ENCODE assay signal across 11 cellular contexts in the genomic region with DNA sequence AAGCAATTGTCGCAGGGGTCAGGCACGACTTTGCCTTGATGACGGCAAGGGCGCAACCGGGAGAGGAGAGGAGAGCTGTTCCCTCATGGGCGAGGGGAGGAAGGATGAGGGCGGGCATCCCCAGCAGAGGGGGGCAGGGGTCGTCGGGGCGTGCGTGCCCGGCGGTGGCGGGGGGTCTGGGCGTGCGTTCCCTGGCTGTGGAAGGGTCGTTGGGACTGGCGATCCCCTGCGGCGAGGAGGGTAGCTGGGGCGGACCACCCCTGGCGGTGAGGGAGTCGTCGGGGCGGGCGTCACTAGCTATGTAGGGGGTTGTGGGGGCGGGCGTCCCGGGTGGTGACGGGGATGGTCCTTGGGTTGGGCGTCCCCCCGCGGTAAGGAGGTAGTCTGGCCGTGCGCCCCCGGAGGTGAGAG. TPM values are rescaled to one million over a fixed set of nuclear protein-coding genes. Genes with fewer than 3 reads are reported as not detected.
A peak's percentile ranks its signal among the peaks of the same experiment; 100 is the strongest.
DNase-seq lines count a peak whose midpoint lies in the region; ATAC-seq and TF ChIP-seq lines count a peak whose summit lies in the region.
"Had no signal": no experiment of that assay in that cellular context is flagged by ENCODE, and none has a peak within 500 bp of the region (broad histone marks: within the 10 kb centered on the region; RNA-seq: fewer than 3 reads in every experiment).

No MANE protein-coding gene starts in this region.

- H3K27me3 Mint-ChIP-seq in CD8-positive, alpha-beta memory T cell: peaks cover 56 to 77% of the 10 kb centered on the region in 2 donors
- peaks cover 69% of the 10 kb centered on the region for H3K27me3 Mint-ChIP-seq in osteocyte (ENCODE audit: unreplicated experiment)

- no TSS peak for BruUV-seq in IMR-90 (replicated peaks; lab: Mats Ljungman, UMichigan)

- peaks cover 2% of the 10 kb centered on the region; the same call in 1 of the 2 replicates for H3K9me1 ChIP-seq in IMR-90 (ENCODE audit: insufficient read depth, low read length)

- H4K5ac ChIP-seq in IMR-90 (ENCODE audit: low read depth, low read length): no peak overlapping the region

- ATAC-seq in IMR-90 (ENCODE audit: low read depth): no peak
- ATAC-seq: HCT116 had no signal

- H3K4ac ChIP-seq in IMR-90 (ENCODE audit: low read depth, low read length): no peak overlapping the region

- H2BK5ac ChIP-seq in IMR-90 (ENCODE audit: low read depth, low read length, poor library complexity, severe bottlenecking): no peak overlapping the region

- CTCF ChIA-PET in CD8-positive, alpha-beta memory T cell (lab: Charles Lee): no interaction called here
- CTCF ChIA-PET in IMR-90 (lab: Yijun Ruan, JAX): no interaction called here

- dilution Hi-C loops in IMR-90 (cut with HindIII; ENCODE audit: low sequenced_read_pairs, unreplicated experiment): no loop called here

- H3K36me3 Mint-ChIP-seq in CD8-positive, alpha-beta memory T cell: peaks cover 0 to 1% (median 0%) of the 10 kb centered on the region in 3 donors
- no peaks in the 10 kb centered on the region for H3K36me3 Mint-ChIP-seq in osteocyte (ENCODE audit: unreplicated experiment)

- H3K9me3 ChIP-seq in CD8-positive, alpha-beta memory T cell (ENCODE audit: low read length): no peaks in the 10 kb centered on the region
- peaks cover 4% of the 10 kb centered on the region for H3K9me3 ChIP-seq in IMR-90 (ENCODE audit: control insufficient read depth, insufficient read depth, low read length)

- H3K27ac ChIP-seq in CD8-positive, alpha-beta memory T cell (ENCODE audit: low read depth, low read length): no peak overlapping the region
- H3K27ac ChIP-seq in IMR-90 (ENCODE audit: insufficient read depth, low read length): no peak overlapping the region
- H3K27ac ChIP-seq in coronary artery: peak overlapping the region in 1 of 2 donors; percentile 28

- peak overlapping the region in 1 of 8 donors; percentile 64 for H3K27ac Mint-ChIP-seq in CD8-positive, alpha-beta memory T cell
- no peak overlapping the region for H3K27ac Mint-ChIP-seq in osteocyte (ENCODE audit: unreplicated experiment)

- peaks cover 11% of the 10 kb centered on the region; the same call in 1 of the 2 replicates for H4K20me1 ChIP-seq in IMR-90 (ENCODE audit: insufficient read depth, low read length)

- no peak for TF ChIP-seq RAD21 in IMR-90 (IDR thresholded peaks at IDR 0.05; ENCODE audit: low read length)

- H3K18ac ChIP-seq in IMR-90 (ENCODE audit: low read depth, low read length): no peak overlapping the region

- POLR2A ChIA-PET in CD8-positive, alpha-beta memory T cell (lab: Charles Lee): no interaction called here
- POLR2A ChIA-PET in IMR-90 (lab: Charles Lee; ENCODE audit: unreplicated experiment): no interaction called here

- H3K4me3 Mint-ChIP-seq in CD8-positive, alpha-beta memory T cell: peak overlapping the region in 6 of 7 donors; percentile 68 to 83 (median 72)
- peak overlapping the region; percentile 54 for H3K4me3 Mint-ChIP-seq in osteocyte (ENCODE audit: unreplicated experiment)

- no peak overlapping the region for H3K9ac ChIP-seq in IMR-90 (ENCODE audit: low read depth, low read length)

- H2AK5ac ChIP-seq in IMR-90 (ENCODE audit: low read depth, low read length): no peak overlapping the region

- no CpG with 5 or more reads among the region's 36 CpGs for WGBS in IMR-90 (ENCODE audit: extremely low coverage in 2 of 2, insufficient read length in 1 of 2), 2 experiments

- intact Hi-C loops in IMR-90 (cut with micrococcal nuclease): no loop called here

- no peaks in the 10 kb centered on the region for H3K79me1 ChIP-seq in IMR-90 (ENCODE audit: low read depth in 1 of 2, low read length in 2 of 2)

- H3K4me1 Mint-ChIP-seq in CD8-positive, alpha-beta memory T cell: peaks cover 28 to 51% (median 37%) of the 10 kb centered on the region in 3 donors
- H3K4me1 Mint-ChIP-seq in osteocyte (ENCODE audit: unreplicated experiment): peaks cover 15% of the 10 kb centered on the region

- peak overlapping the region; percentile 32 for H2AFZ ChIP-seq in IMR-90 (replicated peaks; ENCODE audit: low read length, poor library complexity)

- in situ Hi-C loops in IMR-90 (cut with MboI; ENCODE audit: low sequenced_read_pairs): no loop called here

- TF ChIP-seq POLR2A in IMR-90 (IDR thresholded peaks at IDR 0.05; ENCODE audit: low read depth, low read length): no peak

- H3K4me3 ChIP-seq in CD8-positive, alpha-beta memory T cell (ENCODE audit: low read length): no peak overlapping the region
- no peak overlapping the region for H3K4me3 ChIP-seq in IMR-90 (ENCODE audit: insufficient read depth, low read depth, low read length)
- H3K4me3 ChIP-seq in coronary artery: peak overlapping the region; percentile 70

- no peak overlapping the region for H4K91ac ChIP-seq in IMR-90 (ENCODE audit: insufficient read depth, low read depth, low read length)

- no peak overlapping the region for H3K23ac ChIP-seq in IMR-90 (ENCODE audit: low read depth, low read length)

- peaks cover 0 to 7% (median 0%) of the 10 kb centered on the region in 5 donors for H3K9me3 Mint-ChIP-seq in CD8-positive, alpha-beta memory T cell
- H3K9me3 Mint-ChIP-seq in osteocyte (ENCODE audit: unreplicated experiment): no peaks in the 10 kb centered on the region

- DNase-seq in CD8-positive, alpha-beta memory T cell: no peak
- DNase-seq in IMR-90: no peak
- DNase-seq in coronary artery (ENCODE audit: low spot score): no peak
- no peak for DNase-seq in osteocyte (ENCODE audit: extremely low spot score, unreplicated experiment)
- DNase-seq in RPMI8226: no peak
- no peak for DNase-seq in activated gamma-delta T cell treated with Interleukin-2 at 50 U/mL for 16 hours
- DNase-seq in activated CD4-positive, alpha-beta T cell treated with anti-CD3 and anti-CD28 coated beads for 48 hours: no peak
- DNase-seq: activated CD4-positive, alpha-beta T cell treated with anti-CD3 and anti-CD28 coated beads for 1 hour had no signal

- H2BK20ac ChIP-seq in IMR-90 (ENCODE audit: low read depth, low read length): no peak overlapping the region

- TF ChIP-seq CTCF in IMR-90 (conservative IDR thresholded peaks at IDR 0.05; ENCODE audit: low read depth, low read length) (no peak), coronary artery (IDR thresholded peaks at IDR 0.05) (no peak), osteocyte (IDR thresholded peaks at IDR 0.05) (no peak)

- no peaks in the 10 kb centered on the region for H3K36me3 ChIP-seq in CD8-positive, alpha-beta memory T cell (ENCODE audit: insufficient read depth, low read length)
- H3K36me3 ChIP-seq in IMR-90 (ENCODE audit: control insufficient read depth, insufficient read depth, low read length): no peaks in the 10 kb centered on the region

- no peak overlapping the region for H2BK120ac ChIP-seq in IMR-90 (ENCODE audit: low read depth, low read length)

- H3K14ac ChIP-seq in IMR-90 (replicated peaks; ENCODE audit: low read depth, low read length): no peak overlapping the region

- no peak overlapping the region for H4K8ac ChIP-seq in IMR-90 (ENCODE audit: low read depth in 2 of 2, low read length in 2 of 2)

- H2BK15ac ChIP-seq in IMR-90 (ENCODE audit: low read depth, low read length): no peak overlapping the region

- no peak overlapping the region for H2AK9ac ChIP-seq in IMR-90 (replicated peaks; ENCODE audit: low read depth, low read length, poor library complexity)

- H3K27me3 ChIP-seq in CD8-positive, alpha-beta memory T cell (ENCODE audit: insufficient read depth, low read length, poor library complexity, severe bottlenecking): peaks cover 30% of the 10 kb centered on the region
- peaks cover 77% of the 10 kb centered on the region for H3K27me3 ChIP-seq in IMR-90 (ENCODE audit: control insufficient read depth, insufficient read depth, low read length)

- H3K56ac ChIP-seq in IMR-90 (ENCODE audit: extremely low read depth, insufficient read depth, low read length): no peak overlapping the region

- H3K4me1 ChIP-seq in CD8-positive, alpha-beta memory T cell (ENCODE audit: insufficient read depth, low read length): peaks cover 19% of the 10 kb centered on the region
- H3K4me1 ChIP-seq in IMR-90 (ENCODE audit: control insufficient read depth, insufficient read depth, low read length): peaks cover 2% of the 10 kb centered on the region; the same call in 1 of the 2 replicates

- no peak overlapping the region; the same call in 1 of the 2 replicates for H3K4me2 ChIP-seq in IMR-90 (ENCODE audit: low read depth, low read length)

TF ChIP-seq in IMR-90, 13 proteins besides CTCF, POLR2A, EP300 and RAD21 (continues in another document):
- TF ChIP-seq MAFK (IDR thresholded peaks at IDR 0.05; ENCODE audit: low read depth, low read length): no peak
- TF ChIP-seq SMC3 (IDR thresholded peaks at IDR 0.05; ENCODE audit: low read depth, low read length): no peak
- TF ChIP-seq MAZ (IDR thresholded peaks at IDR 0.05; ENCODE audit: borderline replicate concordance, low read depth, low read length): no peak
- TF ChIP-seq BHLHE40 (IDR thresholded peaks at IDR 0.05; ENCODE audit: low read depth, low read length): no peak
- TF ChIP-seq, protein P1, sequence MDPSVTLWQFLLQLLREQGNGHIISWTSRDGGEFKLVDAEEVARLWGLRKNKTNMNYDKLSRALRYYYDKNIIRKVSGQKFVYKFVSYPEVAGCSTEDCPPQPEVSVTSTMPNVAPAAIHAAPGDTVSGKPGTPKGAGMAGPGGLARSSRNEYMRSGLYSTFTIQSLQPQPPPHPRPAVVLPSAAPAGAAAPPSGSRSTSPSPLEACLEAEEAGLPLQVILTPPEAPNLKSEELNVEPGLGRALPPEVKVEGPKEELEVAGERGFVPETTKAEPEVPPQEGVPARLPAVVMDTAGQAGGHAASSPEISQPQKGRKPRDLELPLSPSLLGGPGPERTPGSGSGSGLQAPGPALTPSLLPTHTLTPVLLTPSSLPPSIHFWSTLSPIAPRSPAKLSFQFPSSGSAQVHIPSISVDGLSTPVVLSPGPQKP (IDR thresholded peaks at IDR 0.05; ENCODE audit: borderline replicate concordance, low read depth, low read length): no peak
- no peak for TF ChIP-seq MXI1 (IDR thresholded peaks at IDR 0.05; ENCODE audit: borderline replicate concordance, low read depth, low read length)
- TF ChIP-seq RFX5 (IDR thresholded peaks at IDR 0.05; ENCODE audit: low read depth, low read length): no peak
- TF ChIP-seq CEBPB (IDR thresholded peaks at IDR 0.05; ENCODE audit: low read depth, low read length): no peak

RNA-seq across cellular contexts. Expression of a gene that starts 1.7 kb away (rescaled TPM):
- total RNA-seq in CD8-positive, alpha-beta memory T cell: not detected
- not detected for polyA plus RNA-seq in CD8-positive, alpha-beta memory T cell
- total RNA-seq in IMR-90 (2012; rRNA removed) (under 0.01 TPM in 2 replicates), osteocyte (0.13 and 0.57 TPM in 2 replicates)
- polyA plus RNA-seq in IMR-90 (2012; rRNA removed): 0.34 and 0.43 TPM in 2 replicates
- 0.16 and 0.34 TPM in 2 replicates for polyA plus RNA-seq in IMR-90 (2012; cell fraction: cytosol; rRNA removed)
- polyA plus RNA-seq in IMR-90 (2012; cell fraction: nucleus; rRNA removed; ENCODE audit: low replicate concordance): 0.17 and 0.36 TPM in 2 replicates
- total RNA-seq: bronchial epithelial cell, OCI-LY7 had no signal

RNA-seq across cellular contexts. Expression of a gene that starts 42.3 kb away (rescaled TPM):
- 10 to 100 TPM; 96.8 to 97.2 TPM for total RNA-seq in CD8-positive, alpha-beta memory T cell
- 24.6 TPM for polyA plus RNA-seq in CD8-positive, alpha-beta memory T cell
- total RNA-seq in IMR-90 (2012; rRNA removed) (31.2 and 31.4 TPM in 2 replicates), osteocyte (58.0 and 64.2 TPM in 2 replicates)
- polyA plus RNA-seq in IMR-90 (2012; rRNA removed): 39.2 and 50.3 TPM in 2 replicates
- 19.9 and 28.2 TPM in 2 replicates for polyA plus RNA-seq in IMR-90 (2012; cell fraction: cytosol; rRNA removed)
- 76.6 and 116 TPM in 2 replicates for polyA plus RNA-seq in IMR-90 (2012; cell fraction: nucleus; rRNA removed; ENCODE audit: low replicate concordance)
